In genomic region chr7:5352440-5353010, GRCh38 we compare ENCODE assay signal across 2 cellular contexts.
TF ChIP-seq lines count a peak whose summit lies in the region.

No MANE protein-coding gene starts in this region.

TF ChIP-seq in IMR-90, 13 proteins besides CTCF, POLR2A, EP300 and RAD21 (continued from another document):
- TF ChIP-seq ELK1 (IDR thresholded peaks at IDR 0.05; ENCODE audit: borderline replicate concordance, low read depth, low read length) (no peak), SMC3 (IDR thresholded peaks at IDR 0.05; ENCODE audit: low read depth, low read length) (no peak), BHLHE40 (IDR thresholded peaks at IDR 0.05; ENCODE audit: low read depth, low read length) (no peak), FOS (IDR thresholded peaks at IDR 0.05; ENCODE audit: low read depth, low read length) (no peak), MAFK (IDR thresholded peaks at IDR 0.05; ENCODE audit: low read depth, low read length) (no peak), NFE2L2 (IDR thresholded peaks at IDR 0.05; ENCODE audit: low read depth, low read length) (no peak), RFX5 (IDR thresholded peaks at IDR 0.05; ENCODE audit: low read depth, low read length) (no peak), MXI1 (IDR thresholded peaks at IDR 0.05; ENCODE audit: borderline replicate concordance, low read depth, low read length) (no peak), MAZ (IDR thresholded peaks at IDR 0.05; ENCODE audit: borderline replicate concordance, low read depth, low read length) (no peak)
- TF ChIP-seq, protein P1, sequence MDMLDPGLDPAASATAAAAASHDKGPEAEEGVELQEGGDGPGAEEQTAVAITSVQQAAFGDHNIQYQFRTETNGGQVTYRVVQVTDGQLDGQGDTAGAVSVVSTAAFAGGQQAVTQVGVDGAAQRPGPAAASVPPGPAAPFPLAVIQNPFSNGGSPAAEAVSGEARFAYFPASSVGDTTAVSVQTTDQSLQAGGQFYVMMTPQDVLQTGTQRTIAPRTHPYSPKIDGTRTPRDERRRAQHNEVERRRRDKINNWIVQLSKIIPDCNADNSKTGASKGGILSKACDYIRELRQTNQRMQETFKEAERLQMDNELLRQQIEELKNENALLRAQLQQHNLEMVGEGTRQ (IDR thresholded peaks at IDR 0.05; ENCODE audit: low read depth, low read length): no peak
TF ChIP-seq in IMR-90: peak in this region for 0.

TF ChIP-seq in HEK293T, 16 proteins besides CTCF, POLR2A, EP300 and RAD21 (continued from another document):
- no peak for TF ChIP-seq FOXK2 (IDR thresholded peaks at IDR 0.05)
- no peak for TF ChIP-seq NFRKB (IDR thresholded peaks at IDR 0.05)
- no peak for TF ChIP-seq ARNT (IDR thresholded peaks at IDR 0.05)
- TF ChIP-seq ELF4 (IDR thresholded peaks at IDR 0.05): no peak
- no peak for TF ChIP-seq FOXA1 (IDR thresholded peaks at IDR 0.05)
- TF ChIP-seq ZNF384 (IDR thresholded peaks at IDR 0.05): no peak
TF ChIP-seq in HEK293T: peak in this region for 0.
